In genomic region chr1:21669033-21669286, GRCh38 we compare ENCODE assay signal across 9 cellular contexts. TPM values are rescaled to one million over a fixed set of nuclear protein-coding genes. Genes with fewer than 3 reads are reported as not detected.
DNase-seq lines count a peak whose midpoint lies in the region; ATAC-seq and TF ChIP-seq lines count a peak whose summit lies in the region.
"Had no signal": no experiment of that assay in that cellular context is flagged by ENCODE, and none has a peak within 500 bp of the region (broad histone marks: within the 10 kb centered on the region; RNA-seq: fewer than 3 reads in every experiment).

No MANE protein-coding gene starts in this region.

- H3K4me3 ChIP-seq in breast epithelium (peak overlapping the region in 2 of 3 donors; percentile 51 to 65), right lobe of liver (peak overlapping the region; percentile 53 to 58 (median 55)), tibial nerve (peak overlapping the region; percentile 22 to 38 (median 32))

- H3K9me3 Mint-ChIP-seq in MCF 10A (ENCODE audit: unreplicated experiment) (no peaks in the 10 kb centered on the region), chondrocyte (ENCODE audit: low read depth) (no peaks in the 10 kb centered on the region)
- H3K9me3 Mint-ChIP-seq: activated naive CD4-positive, alpha-beta T cell treated with anti-CD3 and anti-CD28 coated beads, Interleukin-2, amount 50 U/mL, for 24 hours had no signal

- H3K27me3 Mint-ChIP-seq in MCF 10A (ENCODE audit: insufficient read depth, unreplicated experiment) (no peaks in the 10 kb centered on the region), chondrocyte (ENCODE audit: low read depth) (peaks cover 3% of the 10 kb centered on the region)

- WGBS in right lobe of liver (ENCODE audit: insufficient coverage, low coverage, low lambda C conversion rate, missing lambda C conversion rate) = no CpG with 5 or more reads among the region's 25 CpGs
- 0 to 1% methylated on average over 4 to 19 of the region's 25 CpGs for WGBS in tibial nerve, 2 donors

- POLR2A ChIA-PET in MCF 10A (lab: Yijun Ruan, JAX) = no interaction called here

- H3K27me3 ChIP-seq in breast epithelium (peaks cover 5 to 17% of the 10 kb centered on the region in 2 donors), right lobe of liver (no peaks in the 10 kb centered on the region), tibial nerve (peaks cover 0 to 56% of the 10 kb centered on the region in 2 donors)

- H3K36me3 ChIP-seq in breast epithelium (no peaks in the 10 kb centered on the region), right lobe of liver (no peaks in the 10 kb centered on the region), tibial nerve (no peaks in the 10 kb centered on the region)

- H3K9me3 ChIP-seq in breast epithelium (no peaks in the 10 kb centered on the region), right lobe of liver (no peaks in the 10 kb centered on the region), tibial nerve (no peaks in the 10 kb centered on the region)

- peaks cover 23% of the 10 kb centered on the region for H3K36me3 Mint-ChIP-seq in MCF 10A (ENCODE audit: insufficient read depth, unreplicated experiment)
- H3K36me3 Mint-ChIP-seq in chondrocyte (ENCODE audit: low read depth) = no peaks in the 10 kb centered on the region
- H3K36me3 Mint-ChIP-seq: activated naive CD4-positive, alpha-beta T cell treated with anti-CD3 and anti-CD28 coated beads, Interleukin-2, amount 50 U/mL, for 24 hours had no signal

- no peak overlapping the region for H3K27ac ChIP-seq in breast epithelium
- H3K27ac ChIP-seq in right lobe of liver = peak overlapping the region in 1 of 3 donors; percentile 54
- H3K27ac ChIP-seq in tibial nerve = no peak overlapping the region

- H3K4me3 Mint-ChIP-seq in MCF 10A (ENCODE audit: unreplicated experiment) = no peak overlapping the region
- no peak overlapping the region for H3K4me3 Mint-ChIP-seq in chondrocyte (ENCODE audit: unreplicated experiment)

- intact Hi-C loops in breast epithelium (cut with DNase I; ENCODE audit: low total_unique reads) = loop anchor here (2.0 kb wide), 1 partner anchor 300 kb away; no protein-coding TSS in a partner anchor
- intact Hi-C loops in MCF 10A (cut with micrococcal nuclease) = no loop called here
- intact Hi-C loops in right lobe of liver (cut with DNase I) = loop anchor here (10.0 kb wide), 2 partner anchors 154 to 294 kb away; no protein-coding TSS in a partner anchor

- TF ChIP-seq CTCF in breast epithelium (IDR thresholded peaks at IDR 0.05) (no peak), MCF 10A (IDR thresholded peaks at IDR 0.05; ENCODE audit: unreplicated experiment) (no peak), chondrocyte (IDR thresholded peaks at IDR 0.05) (no peak), right lobe of liver (IDR thresholded peaks at IDR 0.05) (no peak), tibial nerve (IDR thresholded peaks at IDR 0.05) (no peak)

- no peak for ATAC-seq in right lobe of liver

- H3K4me1 Mint-ChIP-seq in MCF 10A (ENCODE audit: insufficient read depth, unreplicated experiment) (no peaks in the 10 kb centered on the region), chondrocyte (ENCODE audit: low read depth) (peaks cover 37% of the 10 kb centered on the region)
- H3K4me1 Mint-ChIP-seq: activated naive CD4-positive, alpha-beta T cell treated with anti-CD3 and anti-CD28 coated beads, Interleukin-2, amount 50 U/mL, for 24 hours had no signal

- DNase-seq in breast epithelium (ENCODE audit: low spot score in 2 of 2) = no peak
- DNase-seq in MCF 10A (ENCODE audit: unreplicated experiment) = no peak
- peak; percentile 60 for DNase-seq in chondrocyte (ENCODE audit: low spot score)
- DNase-seq in right lobe of liver = no peak
- DNase-seq in tibial nerve (ENCODE audit: low spot score in 2 of 2) = no peak
- no peak for DNase-seq in NCI-H1694 treated with DMSO at 0.1 percent for 48 hours (lab: John Stamatoyannopoulos, UW)
- DNase-seq in T-helper 1 cell = no peak
- no peak for DNase-seq in UCSD-AML1 (lab: John Stamatoyannopoulos, UW; ENCODE audit: unreplicated experiment)

- TF ChIP-seq EP300 in tibial nerve (IDR thresholded peaks at IDR 0.05) = no peak

- H3K4me1 ChIP-seq in breast epithelium (peaks cover 4 to 29% of the 10 kb centered on the region in 2 donors), right lobe of liver (peaks cover 0 to 34% (median 10%) of the 10 kb centered on the region in 4 donors), tibial nerve (peaks cover 0 to 54% (median 28%) of the 10 kb centered on the region in 4 donors)

- TF ChIP-seq POLR2A in breast epithelium (IDR thresholded peaks at IDR 0.05) (no peak), right lobe of liver (IDR thresholded peaks at IDR 0.05) (no peak), tibial nerve (IDR thresholded peaks at IDR 0.05) (no peak)

- CTCF ChIA-PET in MCF 10A (lab: Yijun Ruan, JAX) = no interaction called here

- H3K27ac Mint-ChIP-seq in MCF 10A (ENCODE audit: low read depth, unreplicated experiment) = no peak overlapping the region
- H3K27ac Mint-ChIP-seq in chondrocyte (ENCODE audit: unreplicated experiment) = no peak overlapping the region

- BruUV-seq in MCF 10A (replicated peaks; lab: Mats Ljungman, UMichigan) = no TSS peak

RNA-seq across cellular contexts. Expression of gene RAP1GAP, which starts 0.2 kb away (rescaled TPM):
- total RNA-seq in breast epithelium (1 to 10 TPM in 2 of 3 donors, under 1 TPM in 1; 0.32 to 7.2 (median 6.0) TPM), MCF 10A (2022) (0.22 TPM in 1 of 2 replicates, not detected in the other), chondrocyte (1.1 to 2.2 TPM (median 1.8 TPM) in 3 replicates), right lobe of liver (10 to 100 TPM in 5 of 6 experiments, 1 to 10 TPM in 1; 8.0 to 38.1 (median 22.2) TPM), tibial nerve (1 to 10 TPM; 2.4 to 5.1 (median 4.6) TPM)
